In the genomic region with DNA sequence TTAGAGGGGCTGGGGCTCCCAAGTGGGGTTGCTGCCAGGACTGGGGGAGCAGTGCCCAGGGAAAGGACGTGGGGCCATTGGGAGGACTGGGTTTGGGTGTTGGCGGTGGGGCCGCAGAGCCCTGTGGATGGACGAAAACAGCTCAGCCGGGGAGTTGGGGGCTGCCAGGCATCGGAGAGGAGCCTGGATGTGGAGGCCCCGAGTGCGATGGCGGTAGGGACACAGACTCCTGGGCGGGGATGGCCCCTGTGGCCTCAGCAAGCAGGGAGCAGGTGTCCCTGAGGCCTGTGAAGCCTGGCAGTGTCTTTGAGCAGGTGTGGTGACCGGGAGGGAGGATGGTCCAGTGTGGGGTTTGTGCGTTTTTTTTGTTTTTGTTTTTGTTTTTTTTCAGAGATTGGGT, we compare ENCODE assay signal across 1 cellular context.
TF ChIP-seq lines count a peak whose summit lies in the region.

No MANE protein-coding gene starts in this region.

TF ChIP-seq in GM23338, 12 proteins besides CTCF, POLR2A, EP300 and RAD21:
- no peak for TF ChIP-seq STAT1 (IDR thresholded peaks at IDR 0.05; ENCODE audit: unreplicated experiment)
- TF ChIP-seq, protein P1, sequence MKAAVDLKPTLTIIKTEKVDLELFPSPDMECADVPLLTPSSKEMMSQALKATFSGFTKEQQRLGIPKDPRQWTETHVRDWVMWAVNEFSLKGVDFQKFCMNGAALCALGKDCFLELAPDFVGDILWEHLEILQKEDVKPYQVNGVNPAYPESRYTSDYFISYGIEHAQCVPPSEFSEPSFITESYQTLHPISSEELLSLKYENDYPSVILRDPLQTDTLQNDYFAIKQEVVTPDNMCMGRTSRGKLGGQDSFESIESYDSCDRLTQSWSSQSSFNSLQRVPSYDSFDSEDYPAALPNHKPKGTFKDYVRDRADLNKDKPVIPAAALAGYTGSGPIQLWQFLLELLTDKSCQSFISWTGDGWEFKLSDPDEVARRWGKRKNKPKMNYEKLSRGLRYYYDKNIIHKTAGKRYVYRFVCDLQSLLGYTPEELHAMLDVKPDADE (IDR thresholded peaks at IDR 0.05), result no peak
- TF ChIP-seq, protein P2, sequence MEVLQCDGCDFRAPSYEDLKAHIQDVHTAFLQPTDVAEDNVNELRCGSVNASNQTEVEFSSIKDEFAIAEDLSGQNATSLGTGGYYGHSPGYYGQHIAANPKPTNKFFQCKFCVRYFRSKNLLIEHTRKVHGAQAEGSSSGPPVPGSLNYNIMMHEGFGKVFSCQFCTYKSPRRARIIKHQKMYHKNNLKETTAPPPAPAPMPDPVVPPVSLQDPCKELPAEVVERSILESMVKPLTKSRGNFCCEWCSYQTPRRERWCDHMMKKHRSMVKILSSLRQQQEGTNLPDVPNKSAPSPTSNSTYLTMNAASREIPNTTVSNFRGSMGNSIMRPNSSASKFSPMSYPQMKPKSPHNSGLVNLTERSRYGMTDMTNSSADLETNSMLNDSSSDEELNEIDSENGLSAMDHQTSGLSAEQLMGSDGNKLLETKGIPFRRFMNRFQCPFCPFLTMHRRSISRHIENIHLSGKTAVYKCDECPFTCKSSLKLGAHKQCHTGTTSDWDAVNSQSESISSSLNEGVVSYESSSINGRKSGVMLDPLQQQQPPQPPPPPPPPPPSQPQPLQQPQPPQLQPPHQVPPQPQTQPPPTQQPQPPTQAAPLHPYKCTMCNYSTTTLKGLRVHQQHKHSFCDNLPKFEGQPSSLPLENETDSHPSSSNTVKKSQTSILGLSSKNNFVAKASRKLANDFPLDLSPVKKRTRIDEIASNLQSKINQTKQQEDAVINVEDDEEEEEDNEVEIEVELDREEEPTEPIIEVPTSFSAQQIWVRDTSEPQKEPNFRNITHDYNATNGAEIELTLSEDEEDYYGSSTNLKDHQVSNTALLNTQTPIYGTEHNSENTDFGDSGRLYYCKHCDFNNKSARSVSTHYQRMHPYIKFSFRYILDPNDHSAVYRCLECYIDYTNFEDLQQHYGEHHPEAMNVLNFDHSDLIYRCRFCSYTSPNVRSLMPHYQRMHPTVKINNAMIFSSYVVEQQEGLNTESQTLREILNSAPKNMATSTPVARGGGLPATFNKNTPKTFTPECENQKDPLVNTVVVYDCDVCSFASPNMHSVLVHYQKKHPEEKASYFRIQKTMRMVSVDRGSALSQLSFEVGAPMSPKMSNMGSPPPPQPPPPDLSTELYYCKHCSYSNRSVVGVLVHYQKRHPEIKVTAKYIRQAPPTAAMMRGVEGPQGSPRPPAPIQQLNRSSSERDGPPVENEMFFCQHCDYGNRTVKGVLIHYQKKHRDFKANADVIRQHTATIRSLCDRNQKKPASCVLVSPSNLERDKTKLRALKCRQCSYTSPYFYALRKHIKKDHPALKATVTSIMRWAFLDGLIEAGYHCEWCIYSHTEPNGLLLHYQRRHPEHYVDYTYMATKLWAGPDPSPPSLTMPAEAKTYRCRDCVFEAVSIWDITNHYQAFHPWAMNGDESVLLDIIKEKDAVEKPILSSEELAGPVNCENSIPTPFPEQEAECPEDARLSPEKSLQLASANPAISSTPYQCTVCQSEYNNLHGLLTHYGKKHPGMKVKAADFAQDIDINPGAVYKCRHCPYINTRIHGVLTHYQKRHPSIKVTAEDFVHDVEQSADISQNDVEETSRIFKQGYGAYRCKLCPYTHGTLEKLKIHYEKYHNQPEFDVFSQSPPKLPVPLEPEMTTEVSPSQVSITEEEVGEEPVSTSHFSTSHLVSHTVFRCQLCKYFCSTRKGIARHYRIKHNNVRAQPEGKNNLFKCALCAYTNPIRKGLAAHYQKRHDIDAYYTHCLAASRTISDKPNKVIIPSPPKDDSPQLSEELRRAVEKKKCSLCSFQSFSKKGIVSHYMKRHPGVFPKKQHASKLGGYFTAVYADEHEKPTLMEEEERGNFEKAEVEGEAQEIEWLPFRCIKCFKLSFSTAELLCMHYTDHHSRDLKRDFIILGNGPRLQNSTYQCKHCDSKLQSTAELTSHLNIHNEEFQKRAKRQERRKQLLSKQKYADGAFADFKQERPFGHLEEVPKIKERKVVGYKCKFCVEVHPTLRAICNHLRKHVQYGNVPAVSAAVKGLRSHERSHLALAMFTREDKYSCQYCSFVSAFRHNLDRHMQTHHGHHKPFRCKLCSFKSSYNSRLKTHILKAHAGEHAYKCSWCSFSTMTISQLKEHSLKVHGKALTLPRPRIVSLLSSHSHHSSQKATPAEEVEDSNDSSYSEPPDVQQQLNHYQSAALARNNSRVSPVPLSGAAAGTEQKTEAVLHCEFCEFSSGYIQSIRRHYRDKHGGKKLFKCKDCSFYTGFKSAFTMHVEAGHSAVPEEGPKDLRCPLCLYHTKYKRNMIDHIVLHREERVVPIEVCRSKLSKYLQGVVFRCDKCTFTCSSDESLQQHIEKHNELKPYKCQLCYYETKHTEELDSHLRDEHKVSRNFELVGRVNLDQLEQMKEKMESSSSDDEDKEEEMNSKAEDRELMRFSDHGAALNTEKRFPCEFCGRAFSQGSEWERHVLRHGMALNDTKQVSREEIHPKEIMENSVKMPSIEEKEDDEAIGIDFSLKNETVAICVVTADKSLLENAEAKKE (CRISPR knock-in tag; IDR thresholded peaks at IDR 0.05), result no peak
- TF ChIP-seq POLR2AphosphoS5 (IDR thresholded peaks at IDR 0.05; ENCODE audit: low read depth), result no peak
- TF ChIP-seq NANOG (IDR thresholded peaks at IDR 0.05; ENCODE audit: borderline replicate concordance), result no peak
- TF ChIP-seq CREB1 (CRISPR knock-in tag; IDR thresholded peaks at IDR 0.05; ENCODE audit: low read depth), result no peak
- TF ChIP-seq ZNF114 (CRISPR knock-in tag; IDR thresholded peaks at IDR 0.05), result no peak
- TF ChIP-seq EZH2phosphoT487 (IDR thresholded peaks at IDR 0.05; ENCODE audit: unreplicated experiment), result no peak
- TF ChIP-seq EZH2 (IDR thresholded peaks at IDR 0.05; ENCODE audit: low read depth, unreplicated experiment), result no peak
- TF ChIP-seq JUNB (IDR thresholded peaks at IDR 0.05; ENCODE audit: unreplicated experiment), result no peak
